In the genomic region with DNA sequence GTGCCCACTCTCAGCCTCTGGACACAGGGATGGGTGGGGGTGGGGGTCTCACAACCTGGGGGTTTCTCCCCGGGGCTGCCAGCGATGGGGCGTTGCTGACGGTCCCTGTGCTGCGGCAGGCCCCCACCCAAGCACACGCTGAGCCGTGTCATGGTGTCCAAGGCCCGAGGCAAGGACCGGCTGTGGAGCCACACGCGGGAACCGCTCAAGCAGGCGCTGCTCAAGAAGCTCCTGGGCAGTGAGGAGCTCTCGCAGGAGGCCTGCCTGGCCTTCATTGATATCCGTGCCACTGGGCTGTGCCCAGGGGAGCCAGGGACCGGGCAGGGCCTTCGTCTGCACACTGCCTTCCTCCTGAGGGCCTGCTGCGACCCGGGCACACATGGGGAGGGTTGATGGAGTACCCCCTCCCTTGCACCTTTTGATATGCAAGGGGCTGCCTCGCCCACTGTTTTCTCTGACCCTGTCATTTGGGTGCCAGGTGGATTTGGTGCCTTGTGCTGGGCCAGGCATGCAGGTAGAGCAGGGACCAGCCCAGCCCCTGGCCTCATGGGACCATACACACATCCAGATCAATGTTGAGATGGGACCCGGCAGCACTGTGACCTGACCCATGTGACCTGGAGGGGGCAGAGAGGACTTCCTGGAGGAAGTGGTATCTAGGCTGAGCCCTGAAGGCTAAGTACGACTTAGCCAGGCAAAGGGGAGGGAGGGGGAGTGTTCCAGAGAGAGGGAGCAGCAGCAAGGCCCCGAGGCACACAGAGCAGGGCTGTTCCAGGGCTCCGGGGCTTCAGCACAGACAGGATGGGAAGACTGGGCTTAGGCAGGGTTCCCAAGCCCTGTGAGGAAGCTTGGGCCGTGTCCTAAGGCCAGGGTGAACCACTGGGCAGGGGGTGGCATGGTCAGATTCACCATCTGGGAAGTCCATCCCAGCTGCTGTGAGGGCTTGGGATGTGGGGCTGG, we compare ENCODE assay signal across 22 cellular contexts.
DNase-seq lines count a peak whose midpoint lies in the region; ATAC-seq, FAIRE-seq and TF ChIP-seq lines count a peak whose summit lies in the region.
"Had no signal": no experiment of that assay in that cellular context is flagged by ENCODE, and none has a peak within 500 bp of the region (broad histone marks: within the 10 kb centered on the region; RNA-seq: fewer than 3 reads in every experiment).

No MANE protein-coding gene starts in this region.

- H3K4me1 Mint-ChIP-seq in CD14-positive monocyte (peaks cover 19% of the 10 kb centered on the region), activated B cell treated with CpG ODN at 0.5 μM for 24 hours (no peaks in the 10 kb centered on the region)
- H3K4me1 Mint-ChIP-seq: nephron progenitor cell had no signal

- no peaks in the 10 kb centered on the region for H3K9me3 ChIP-seq in sigmoid colon
- H3K9me3 ChIP-seq: Caco-2 had no signal

- intact Hi-C loops in CD14-positive monocyte (cut with micrococcal nuclease) (no loop called here), activated B cell treated with CpG ODN at 0.5 μM for 24 hours (cut with micrococcal nuclease) (no loop called here), sigmoid colon (cut with DNase I) (no loop called here)

- H3K27me3 Mint-ChIP-seq in CD14-positive monocyte (ENCODE audit: low read depth in 3 of 3) (peaks cover 0 to 1% (median 0%) of the 10 kb centered on the region in 3 donors), activated B cell treated with CpG ODN at 0.5 μM for 24 hours (peaks cover 3% of the 10 kb centered on the region)

- H3K36me3 ChIP-seq in sigmoid colon = no peaks in the 10 kb centered on the region

- H3K27me3 ChIP-seq in sigmoid colon = no peaks in the 10 kb centered on the region

- 92% methylated on average over 25 of the region's 25 CpGs for WGBS in sigmoid colon, 2 donors

- ATAC-seq in activated B cell treated with CpG ODN at 0.5 μM for 24 hours (ENCODE audit: low read depth) (no peak), HG02798 (IDR thresholded peaks at IDR 0.05; ENCODE audit: poor library complexity, unreplicated experiment) (no peak), HG03521 (IDR thresholded peaks at IDR 0.05; ENCODE audit: unreplicated experiment) (no peak)

- H3K4me1 ChIP-seq in sigmoid colon = no peaks in the 10 kb centered on the region
- H3K4me1 ChIP-seq: Caco-2 had no signal

- DNase-seq in CD14-positive monocyte (ENCODE audit: low spot score) (peak; percentile 42), HTR-8/SVneo (ENCODE audit: insufficient read length, low spot score) (no peak), activated B cell treated with CpG ODN at 0.5 μM for 24 hours (peak; percentile 12), sigmoid colon (peak; percentile 51)
- no peak for DNase-seq in stimulated activated naive CD4-positive, alpha-beta T cell treated with Interleukin-2 at 50 U/mL for 16 hours (lab: John Stamatoyannopoulos, UW)
- DNase-seq: activated gamma-delta T cell; AML-193; amygdala; central memory CD4-positive, alpha-beta T cell; EL; erythroblast; foreskin melanocyte; GM23248; mesenchymal stem cell; NCI-H1694; NCI-H748 treated with DMSO at 0.1 percent for 48 hours; nephron progenitor cell; T-helper 2 cell had no signal

- no peak for TF ChIP-seq EP300 in sigmoid colon (IDR thresholded peaks at IDR 0.05)

- H3K4me3 Mint-ChIP-seq in CD14-positive monocyte (no peak overlapping the region), activated B cell treated with CpG ODN at 0.5 μM for 24 hours (no peak overlapping the region)
- H3K4me3 Mint-ChIP-seq: nephron progenitor cell had no signal

- H3K27ac ChIP-seq in sigmoid colon = no peak overlapping the region
- H3K27ac ChIP-seq: GM23248 had no signal

- TF ChIP-seq CTCF in CD14-positive monocyte (IDR thresholded peaks at IDR 0.05) (no peak), activated B cell treated with CpG ODN at 0.5 μM for 24 hours (IDR thresholded peaks at IDR 0.05) (no peak), sigmoid colon (IDR thresholded peaks at IDR 0.05) (no peak)

- H3K9me3 Mint-ChIP-seq in CD14-positive monocyte (no peaks in the 10 kb centered on the region), activated B cell treated with CpG ODN at 0.5 μM for 24 hours (no peaks in the 10 kb centered on the region)
- H3K9me3 Mint-ChIP-seq: nephron progenitor cell had no signal

- FAIRE-seq in HTR-8/SVneo (lab: Jason Lieb, UNC) = peak; percentile 51
- FAIRE-seq: GM18507 had no signal

- no peak for TF ChIP-seq POLR2A in sigmoid colon (IDR thresholded peaks at IDR 0.05)

- H3K27ac Mint-ChIP-seq in CD14-positive monocyte (peak overlapping the region in 2 of 7 donors; percentile 24 to 53), activated B cell treated with CpG ODN at 0.5 μM for 24 hours (no peak overlapping the region)
- H3K27ac Mint-ChIP-seq: nephron progenitor cell had no signal

- POLR2A ChIA-PET in activated B cell treated with CpG ODN at 0.5 μM for 24 hours (lab: Charles Lee) = no interaction called here

- CTCF ChIA-PET in activated B cell treated with CpG ODN at 0.5 μM for 24 hours (lab: Charles Lee) = no interaction called here

- no peak overlapping the region for H3K4me3 ChIP-seq in sigmoid colon
- H3K4me3 ChIP-seq: GM23248 had no signal

- H3K36me3 Mint-ChIP-seq in CD14-positive monocyte = peaks cover 10 to 28% of the 10 kb centered on the region in 2 donors
- H3K36me3 Mint-ChIP-seq in activated B cell treated with CpG ODN at 0.5 μM for 24 hours (ENCODE audit: low read depth) = no peaks in the 10 kb centered on the region

Comparison
In these comparisons a context has a peak if more than half of its experiments do, and no peak if none do; other contexts are left out.
1. DNase-seq: peak in CD14-positive monocyte (single experiment), activated B cell treated with CpG ODN at 0.5 μM for 24 hours (single experiment) and sigmoid colon (single experiment); none in HTR-8/SVneo (single experiment) and stimulated activated naive CD4-positive, alpha-beta T cell treated with Interleukin-2 at 50 U/mL for 16 hours (single experiment).